In the genomic region with DNA sequence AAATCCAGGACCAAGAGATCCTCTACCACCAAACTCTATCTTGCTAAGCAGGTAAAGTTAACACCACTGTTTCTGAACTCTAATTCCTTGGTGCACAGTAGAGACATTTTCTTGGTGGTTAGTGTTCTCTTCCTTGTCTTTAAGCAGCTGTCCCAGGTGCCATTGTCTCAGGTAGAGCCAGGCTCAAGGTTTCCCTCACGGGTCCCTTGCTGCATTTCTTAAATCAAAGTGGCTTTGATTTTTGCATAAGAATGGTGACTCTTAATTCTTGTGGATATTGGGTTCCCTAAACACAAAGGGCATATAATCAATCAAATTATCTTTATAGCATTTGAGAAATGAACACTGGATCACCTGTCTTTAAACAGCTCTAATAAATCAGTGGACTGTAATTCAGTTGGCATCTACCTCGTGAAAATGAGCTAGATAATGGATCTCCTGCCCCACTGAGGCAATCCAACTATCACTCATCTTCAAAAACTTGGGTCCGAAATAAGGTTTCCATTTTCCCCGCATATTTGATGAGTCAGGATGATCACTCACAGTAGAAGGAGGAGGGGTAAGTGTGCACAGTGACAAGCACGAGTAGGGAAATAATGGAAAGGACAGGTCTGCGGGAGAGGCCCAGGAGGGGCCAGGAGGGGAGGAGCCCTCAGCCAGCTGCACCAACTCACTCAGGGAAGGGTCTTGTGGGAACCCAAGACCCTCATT, we compare ENCODE assay signal across 1 cellular context.
TF ChIP-seq lines count a peak whose summit lies in the region.

No MANE protein-coding gene starts in this region.

TF ChIP-seq in SK-N-SH, 30 proteins besides CTCF, POLR2A, EP300 and RAD21 (continued from another document):
- TF ChIP-seq REST (IDR thresholded peaks at IDR 0.05; ENCODE audit: low read depth, low read length) (0 out of 2 replicates have a peak, but pooled peaks have one; percentile 3), ZBTB33 (IDR thresholded peaks at IDR 0.05; ENCODE audit: borderline replicate concordance, low read depth) (0 out of 2 replicates have a peak, but pooled peaks have one; percentile 43), JUND (IDR thresholded peaks at IDR 0.05) (peak; percentile 77), NFIC (IDR thresholded peaks at IDR 0.05; ENCODE audit: borderline replicate concordance) (peak; percentile 62; the same call in 1 of the 2 replicates), FOSL2 (IDR thresholded peaks at IDR 0.05; ENCODE audit: borderline replicate concordance, low read depth) (peak; percentile 78), TEAD4 (IDR thresholded peaks at IDR 0.05; ENCODE audit: borderline replicate concordance, insufficient read depth) (peak; percentile 52; the same call in 1 of the 2 replicates), MXI1 (IDR thresholded peaks at IDR 0.05; ENCODE audit: low read depth, low read length) (no peak), TAF1 (IDR thresholded peaks at IDR 0.05; ENCODE audit: borderline replicate concordance, low read depth, low read length) (no peak), TCF12 (IDR thresholded peaks at IDR 0.05) (peak; percentile 79), FOXM1 (IDR thresholded peaks at IDR 0.05; ENCODE audit: low read depth) (no peak; the same call in 1 of the 2 replicates), FOXJ3 (CRISPR knock-in tag; IDR thresholded peaks at IDR 0.05) (no peak), GABPA (IDR thresholded peaks at IDR 0.05; ENCODE audit: low read depth) (no peak), PBX3 (IDR thresholded peaks at IDR 0.05) (peak; percentile 97), SIN3A (IDR thresholded peaks at IDR 0.05; ENCODE audit: borderline replicate concordance, low read depth, low read length) (peak; percentile 60; the same call in 1 of the 2 replicates)
- TF ChIP-seq, protein P1, sequence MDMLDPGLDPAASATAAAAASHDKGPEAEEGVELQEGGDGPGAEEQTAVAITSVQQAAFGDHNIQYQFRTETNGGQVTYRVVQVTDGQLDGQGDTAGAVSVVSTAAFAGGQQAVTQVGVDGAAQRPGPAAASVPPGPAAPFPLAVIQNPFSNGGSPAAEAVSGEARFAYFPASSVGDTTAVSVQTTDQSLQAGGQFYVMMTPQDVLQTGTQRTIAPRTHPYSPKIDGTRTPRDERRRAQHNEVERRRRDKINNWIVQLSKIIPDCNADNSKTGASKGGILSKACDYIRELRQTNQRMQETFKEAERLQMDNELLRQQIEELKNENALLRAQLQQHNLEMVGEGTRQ (IDR thresholded peaks at IDR 0.05; ENCODE audit: borderline replicate concordance, low read depth, low read length) = no peak
TF ChIP-seq in SK-N-SH: peak in this region for 11.
